ENCODE assay signal across 16 cellular contexts in genomic region chr10:615583-616152, GRCh38.
DNase-seq lines count a peak whose midpoint lies in the region; ATAC-seq, FAIRE-seq and TF ChIP-seq lines count a peak whose summit lies in the region.
"Had no signal": no experiment of that assay in that cellular context is flagged by ENCODE, and none has a peak within 500 bp of the region (broad histone marks: within the 10 kb centered on the region; RNA-seq: fewer than 3 reads in every experiment).

No MANE protein-coding gene starts in this region.

- H3K27ac Mint-ChIP-seq in type B pancreatic cell: peak overlapping the region; percentile 81
- H3K27ac Mint-ChIP-seq in activated T-cell treated with anti-CD3 and anti-CD28 coated beads, Interleukin-2, amount 50 U/mL, for 72 hours: no peak overlapping the region

- H3K36me3 ChIP-seq in bronchial epithelial cell (ENCODE audit: control insufficient read depth, insufficient read depth, low read length): no peaks in the 10 kb centered on the region
- H3K36me3 ChIP-seq: SJCRH30 had no signal

- no peak for FAIRE-seq in bronchial epithelial cell (lab: Jason Lieb, UNC)
- FAIRE-seq: colon, G401.6 had no signal

- no peaks in the 10 kb centered on the region for H3K27me3 Mint-ChIP-seq in type B pancreatic cell
- peaks cover 12% of the 10 kb centered on the region for H3K27me3 Mint-ChIP-seq in activated T-cell treated with anti-CD3 and anti-CD28 coated beads, Interleukin-2, amount 50 U/mL, for 72 hours (ENCODE audit: low read depth)

- H3K4me3 Mint-ChIP-seq in type B pancreatic cell: peak overlapping the region; percentile 69
- no peak overlapping the region for H3K4me3 Mint-ChIP-seq in activated T-cell treated with anti-CD3 and anti-CD28 coated beads, Interleukin-2, amount 50 U/mL, for 72 hours

- ATAC-seq in activated T-cell treated with anti-CD3 and anti-CD28 coated beads, Interleukin-2, amount 50 U/mL, for 72 hours (replicated peaks in 1 of 2): no peak
- ATAC-seq in HG02588 (IDR thresholded peaks at IDR 0.05; ENCODE audit: unreplicated experiment): no peak
- ATAC-seq: A549 had no signal

- peaks cover 3% of the 10 kb centered on the region for H3K36me3 Mint-ChIP-seq in type B pancreatic cell
- H3K36me3 Mint-ChIP-seq in activated T-cell treated with anti-CD3 and anti-CD28 coated beads, Interleukin-2, amount 50 U/mL, for 72 hours (ENCODE audit: insufficient read depth in 2 of 2): peaks cover 0 to 3% of the 10 kb centered on the region in 2 donors

- H3K27ac ChIP-seq in layer of hippocampus (ENCODE audit: low read depth, low read length): peak overlapping the region; percentile 85
- H3K27ac ChIP-seq: A549, SJCRH30 had no signal

- no peak overlapping the region for H3K4me3 ChIP-seq in bronchial epithelial cell (ENCODE audit: low read depth, low read length)
- H3K4me3 ChIP-seq: A549, lung, SJCRH30 had no signal

- no peak for TF ChIP-seq CTCF in bronchial epithelial cell (IDR thresholded peaks at IDR 0.05; ENCODE audit: insufficient read depth, low read length, severe bottlenecking)
- no peak for TF ChIP-seq CTCF in type B pancreatic cell (conservative IDR thresholded peaks at IDR 0.05)

- H3K9me3 Mint-ChIP-seq in type B pancreatic cell: no peaks in the 10 kb centered on the region
- H3K9me3 Mint-ChIP-seq in activated T-cell treated with anti-CD3 and anti-CD28 coated beads, Interleukin-2, amount 50 U/mL, for 72 hours: peaks cover 0 to 4% of the 10 kb centered on the region in 2 donors

- H3K27me3 ChIP-seq in bronchial epithelial cell (ENCODE audit: control insufficient read depth, insufficient read depth, low read length) (no peaks in the 10 kb centered on the region), layer of hippocampus (ENCODE audit: control insufficient read depth, insufficient read depth, low read length) (no peaks in the 10 kb centered on the region)
- H3K27me3 ChIP-seq: SJCRH30 had no signal

- DNase-seq in NCI-H1417 (lab: John Stamatoyannopoulos, UW) (peak in 2 of 3 experiments; percentile 2 to 34), NCI-H1417 treated with DMSO at 0.1 percent for 48 hours (lab: John Stamatoyannopoulos, UW) (no peak), bronchial epithelial cell (ENCODE audit: low read depth) (peak; percentile 42), type B pancreatic cell (ENCODE audit: extremely low spot score, unreplicated experiment) (no peak)
- no peak for DNase-seq in activated T-cell treated with anti-CD3 and anti-CD28 coated beads, Interleukin-2, amount 50 U/mL, for 72 hours
- no peak for DNase-seq in stimulated activated CD4-positive, alpha-beta T cell treated with anti-CD3 and anti-CD28 coated beads, Interleukin-4, amount 100 ng/mL, for 4 hours
- DNase-seq: activated CD4-positive, alpha-beta T cell treated with anti-CD3 and anti-CD28 coated beads for 48 hours; NCI-H1092 treated with DMSO at 0.1 percent for 48 hours; NCI-H774; SJCRH30 had no signal

- H3K4me1 Mint-ChIP-seq in type B pancreatic cell (ENCODE audit: unreplicated experiment): peaks cover 76% of the 10 kb centered on the region
- no peaks in the 10 kb centered on the region for H3K4me1 Mint-ChIP-seq in activated T-cell treated with anti-CD3 and anti-CD28 coated beads, Interleukin-2, amount 50 U/mL, for 72 hours (ENCODE audit: low read depth)

Comparison
In these comparisons a context has a peak if more than half of its experiments do, and no peak if none do; other contexts are left out.
1. DNase-seq: peak in NCI-H1417 (2 of 3) and bronchial epithelial cell (single experiment); none in NCI-H1417 treated with DMSO at 0.1 percent for 48 hours (single experiment), type B pancreatic cell (single experiment), activated T-cell treated with anti-CD3 and anti-CD28 coated beads, Interleukin-2, amount 50 U/mL, for 72 hours (0 of 2) and stimulated activated CD4-positive, alpha-beta T cell treated with anti-CD3 and anti-CD28 coated beads, Interleukin-4, amount 100 ng/mL, for 4 hours (0 of 2).